In genomic region chr22:27466229-27466628, GRCh38 we compare ENCODE assay signal across 17 cellular contexts.
DNase-seq lines count a peak whose midpoint lies in the region; ATAC-seq and TF ChIP-seq lines count a peak whose summit lies in the region.
"Had no signal": no experiment of that assay in that cellular context is flagged by ENCODE, and none has a peak within 500 bp of the region (broad histone marks: within the 10 kb centered on the region; RNA-seq: fewer than 3 reads in every experiment).

No MANE protein-coding gene starts in this region.

- H3K27ac ChIP-seq in esophagus muscularis mucosa (replicated peaks in 1 of 4): peak overlapping the region; percentile 10 to 64 (median 44)
- peak overlapping the region in 3 of 4 donors; percentile 28 to 54 (median 46) for H3K27ac ChIP-seq in gastroesophageal sphincter
- H3K27ac ChIP-seq: C4-2B, KMS-11 had no signal

- no peaks in the 10 kb centered on the region for H3K27me3 ChIP-seq in esophagus muscularis mucosa
- peaks cover 11% of the 10 kb centered on the region for H3K27me3 ChIP-seq in gastroesophageal sphincter

- peak; percentile 30 for DNase-seq in EH (ENCODE audit: low read depth)
- no peak for DNase-seq in esophagus muscularis mucosa (ENCODE audit: extremely low spot score)
- no peak for DNase-seq in activated naive CD4-positive, alpha-beta T cell treated with Interleukin-2 at 50 U/mL for 16 hours
- no peak for DNase-seq in OCI-M2 (lab: John Stamatoyannopoulos, UW; ENCODE audit: unreplicated experiment)
- DNase-seq in dedifferentiated amniotic fluid mesenchymal stem cell (ENCODE audit: extremely low spot score): no peak
- no peak for DNase-seq in SW480 (ENCODE audit: low spot score)
- DNase-seq: ACHN; BE2C; CD4-positive, alpha-beta memory T cell; DMS153; DMS79 treated with DMSO at 0.1 percent for 48 hours; GDM1 had no signal

- TF ChIP-seq CTCF in esophagus muscularis mucosa (IDR thresholded peaks at IDR 0.05) (no peak), gastroesophageal sphincter (IDR thresholded peaks at IDR 0.05) (no peak)

- TF ChIP-seq EP300 in esophagus muscularis mucosa (IDR thresholded peaks at IDR 0.05) (no peak), gastroesophageal sphincter (IDR thresholded peaks at IDR 0.05) (no peak)

- H3K4me1 ChIP-seq in esophagus muscularis mucosa (peaks cover 0 to 30% (median 20%) of the 10 kb centered on the region in 4 donors), gastroesophageal sphincter (peaks cover 0 to 38% (median 8%) of the 10 kb centered on the region in 3 donors)
- H3K4me1 ChIP-seq: BE2C had no signal

- no peak for TF ChIP-seq POLR2A in esophagus muscularis mucosa (IDR thresholded peaks at IDR 0.05; ENCODE audit: low read depth)
- TF ChIP-seq POLR2A in gastroesophageal sphincter (IDR thresholded peaks at IDR 0.05): no peak

- H3K36me3 ChIP-seq in esophagus muscularis mucosa: no peaks in the 10 kb centered on the region
- H3K36me3 ChIP-seq in gastroesophageal sphincter: no peaks in the 10 kb centered on the region
- H3K36me3 ChIP-seq: BE2C, HAP-1 had no signal

- ATAC-seq in gastroesophageal sphincter: no peak
- ATAC-seq: GM23338 had no signal

- H3K9me3 ChIP-seq in esophagus muscularis mucosa: peaks cover 0 to 4% (median 0%) of the 10 kb centered on the region in 4 donors
- H3K9me3 ChIP-seq in gastroesophageal sphincter: peaks cover 0 to 15% (median 0%) of the 10 kb centered on the region in 3 donors
- H3K9me3 ChIP-seq: BE2C, HAP-1 had no signal

- intact Hi-C loops in esophagus muscularis mucosa (cut with DNase I): no loop called here

- 72% methylated on average over 2 of the region's 2 CpGs for WGBS in esophagus muscularis mucosa
- 50 to 100% methylated on average over 1 of the region's 2 CpGs for WGBS in gastroesophageal sphincter (ENCODE audit: low coverage in 1 of 2), 2 donors

- H3K4me3 ChIP-seq in esophagus muscularis mucosa (no peak overlapping the region), gastroesophageal sphincter (no peak overlapping the region)
- H3K4me3 ChIP-seq: GM23338, HAP-1 had no signal
